28 cellular contexts compared by ENCODE assay signal in genomic region chr10:110996256-110996655, GRCh38.
"Had no signal": no experiment of that assay in that cellular context is flagged by ENCODE, and none has a peak within 500 bp of the region (broad histone marks: within the 10 kb centered on the region; RNA-seq: fewer than 3 reads in every experiment).

No MANE protein-coding gene starts in this region.

- H3K27ac Mint-ChIP-seq: natural killer cell treated with Interleukin-12 subunit alpha and Interleukin-12 subunit beta and Interleukin-15 and Interleukin-18, amount 100 ng/mL, for 72 hours; nephron progenitor cell; stimulated activated effector memory CD8-positive, alpha-beta T cell treated with anti-CD3 and anti-CD28 coated beads, Interleukin-12 subunit alpha, Interleukin-12 subunit beta, amount 100 ng/mL, for 72 hours; stimulated activated naive CD8-positive, alpha-beta T cell treated with anti-CD3 and anti-CD28 coated beads, Interleukin-15, amount 100 ng/mL, for 72 hours had no signal

- H3K36me3 Mint-ChIP-seq: natural killer cell treated with Interleukin-12 subunit alpha and Interleukin-12 subunit beta and Interleukin-15 and Interleukin-18, amount 100 ng/mL, for 72 hours had no signal

- H3K27me3 Mint-ChIP-seq: naive thymus-derived CD8-positive, alpha-beta T cell; natural killer cell treated with Interleukin-12 subunit alpha and Interleukin-12 subunit beta and Interleukin-15 and Interleukin-18, amount 100 ng/mL, for 72 hours; stimulated activated naive CD8-positive, alpha-beta T cell treated with anti-CD3 and anti-CD28 coated beads, Interleukin-15, amount 100 ng/mL, for 72 hours had no signal

- ATAC-seq: naive thymus-derived CD8-positive, alpha-beta T cell; natural killer cell treated with Interleukin-12 subunit alpha and Interleukin-12 subunit beta and Interleukin-15 and Interleukin-18, amount 100 ng/mL, for 72 hours; pancreas; right cardiac atrium; right lobe of liver; stimulated activated effector memory CD8-positive, alpha-beta T cell treated with anti-CD3 and anti-CD28 coated beads, Interleukin-12 subunit alpha, Interleukin-12 subunit beta, amount 100 ng/mL, for 72 hours; stimulated activated naive CD8-positive, alpha-beta T cell treated with anti-CD3 and anti-CD28 coated beads, Interleukin-15, amount 100 ng/mL, for 72 hours; stimulated activated naive CD8-positive, alpha-beta T cell treated with anti-CD3 and anti-CD28 coated beads, Interleukin-15, Interleukin-2, amounts not matched to agents 100 U/mL and 50 U/mL, for 24 hours had no signal

- H3K9me3 Mint-ChIP-seq: naive thymus-derived CD8-positive, alpha-beta T cell; natural killer cell treated with Interleukin-12 subunit alpha and Interleukin-12 subunit beta and Interleukin-15 and Interleukin-18, amount 100 ng/mL, for 72 hours; nephron progenitor cell; neural crest cell; stimulated activated effector memory CD8-positive, alpha-beta T cell treated with anti-CD3 and anti-CD28 coated beads, Interleukin-12 subunit alpha, Interleukin-12 subunit beta, amount 100 ng/mL, for 72 hours; stimulated activated naive CD8-positive, alpha-beta T cell treated with anti-CD3 and anti-CD28 coated beads, Interleukin-15, amount 100 ng/mL, for 72 hours had no signal

- H3K9me3 ChIP-seq: neutrophil, pancreas, prostate gland, right lobe of liver, sigmoid colon, suprapubic skin, testis, tibial artery, transverse colon, upper lobe of left lung, vagina had no signal

- H3K27ac ChIP-seq: neutrophil, pancreas, prostate gland, right lobe of liver, sigmoid colon, suprapubic skin, testis, tibial artery, transverse colon, upper lobe of left lung, vagina had no signal

- DNase-seq: naive thymus-derived CD8-positive, alpha-beta T cell; nephron progenitor cell; nucleus accumbens; pancreas; retina; right cardiac atrium; right lobe of liver; sigmoid colon; small intestine; stimulated activated CD4-positive, alpha-beta T cell treated with anti-CD3 and anti-CD28 coated beads, Interleukin-15, amount 100 ng/mL, for 24 hours; stimulated activated CD4-positive, alpha-beta T cell treated with anti-CD3 and anti-CD28 coated beads, Interleukin-2, amount 100 ng/mL, for 24 hours; stimulated activated CD4-positive, alpha-beta T cell treated with anti-CD3 and anti-CD28 coated beads, Interleukin-2, amount 100 ng/mL, for 48 hours; stimulated activated CD4-positive, alpha-beta T cell treated with anti-CD3 and anti-CD28 coated beads, Interleukin-4, amount 100 ng/mL, for 24 hours; stimulated activated naive CD4-positive, alpha-beta T cell; stimulated activated naive CD8-positive, alpha-beta T cell treated with anti-CD3 and anti-CD28 coated beads, Interleukin-15, amount 100 ng/mL, for 72 hours; stimulated activated naive CD8-positive, alpha-beta T cell treated with anti-CD3 and anti-CD28 coated beads, Interleukin-15, Interleukin-2, amounts not matched to agents 100 U/mL and 50 U/mL, for 24 hours; substantia nigra; testis; tibial artery; transverse colon; upper lobe of left lung had no signal

- H3K4me3 ChIP-seq: pancreas, prostate gland, right lobe of liver, sigmoid colon, suprapubic skin, testis, tibial artery, transverse colon, upper lobe of left lung, vagina had no signal

- H3K4me3 Mint-ChIP-seq: naive thymus-derived CD8-positive, alpha-beta T cell; natural killer cell treated with Interleukin-12 subunit alpha and Interleukin-12 subunit beta and Interleukin-15 and Interleukin-18, amount 100 ng/mL, for 72 hours; nephron progenitor cell; neural crest cell; stimulated activated effector memory CD8-positive, alpha-beta T cell treated with anti-CD3 and anti-CD28 coated beads, Interleukin-12 subunit alpha, Interleukin-12 subunit beta, amount 100 ng/mL, for 72 hours; stimulated activated naive CD8-positive, alpha-beta T cell treated with anti-CD3 and anti-CD28 coated beads, Interleukin-15, amount 100 ng/mL, for 72 hours had no signal

- H3K4me1 ChIP-seq: prostate gland, tibial artery, upper lobe of left lung had no signal

- H3K36me3 ChIP-seq: pancreas, prostate gland had no signal

- H3K27me3 ChIP-seq: neutrophil, pancreas, right lobe of liver, sigmoid colon, suprapubic skin, testis, tibial artery, transverse colon, upper lobe of left lung, vagina had no signal

- H3K4me1 Mint-ChIP-seq: nephron progenitor cell had no signal
